Comparison of ENCODE assay signal across 8 cellular contexts in genomic region chr9:122265265-122265900, GRCh38. TPM values are rescaled to one million over a fixed set of nuclear protein-coding genes. Genes with fewer than 3 reads are reported as not detected.
A peak's percentile ranks its signal among the peaks of the same experiment; 100 is the strongest.
DNase-seq lines count a peak whose midpoint lies in the region; ATAC-seq and TF ChIP-seq lines count a peak whose summit lies in the region.

No MANE protein-coding gene starts in this region.

- peaks cover 3% of the 10 kb centered on the region for H3K36me3 Mint-ChIP-seq in activated naive CD4-positive, alpha-beta T cell treated with anti-CD3 and anti-CD28 coated beads, Interleukin-2, amount 50 U/mL, for 24 hours

- H3K4me3 Mint-ChIP-seq in activated naive CD4-positive, alpha-beta T cell treated with anti-CD3 and anti-CD28 coated beads, Interleukin-2, amount 50 U/mL, for 24 hours, result peak overlapping the region; percentile 99

- TF ChIP-seq CTCF in NB4 (IDR thresholded peaks at IDR 0.05; ENCODE audit: low read depth, low read length) (no peak), retinal pigment epithelial cell (conservative IDR thresholded peaks at IDR 0.05; ENCODE audit: low read depth, low read length) (no peak)

- ATAC-seq in HG02642 (IDR thresholded peaks at IDR 0.05; ENCODE audit: poor library complexity, unreplicated experiment) (peak; percentile 18), left ventricle myocardium superior (peak; percentile 10)

- no peak for TF ChIP-seq POLR2A in NB4 (IDR thresholded peaks at IDR 0.05; ENCODE audit: extremely low read depth, insufficient read length)

- peak overlapping the region; percentile 99 for H3K27ac Mint-ChIP-seq in activated naive CD4-positive, alpha-beta T cell treated with anti-CD3 and anti-CD28 coated beads, Interleukin-2, amount 50 U/mL, for 24 hours

- no peaks in the 10 kb centered on the region for H3K9me3 Mint-ChIP-seq in activated naive CD4-positive, alpha-beta T cell treated with anti-CD3 and anti-CD28 coated beads, Interleukin-2, amount 50 U/mL, for 24 hours

- H3K4me3 ChIP-seq in NB4 (ENCODE audit: low read depth, low read length) (peak overlapping the region; percentile 97), retinal pigment epithelial cell (ENCODE audit: low read length) (peak overlapping the region; percentile 96)

- intact Hi-C loops in left ventricle myocardium superior (cut with micrococcal nuclease), result no loop called here

- peak; percentile 6 for DNase-seq in stimulated activated CD4-positive, alpha-beta T cell treated with anti-CD3 and anti-CD28 coated beads, Interleukin-4, amount 100 ng/mL, for 1 hour
- no peak for DNase-seq in stimulated activated CD4-positive, alpha-beta T cell treated with anti-CD3 and anti-CD28 coated beads, Interleukin-15, amount 100 ng/mL, for 24 hours
- DNase-seq in NB4 (ENCODE audit: low read depth) (peak; percentile 81), left ventricle myocardium superior (no peak), retinal pigment epithelial cell (ENCODE audit: low read depth) (no peak), islet precursor cell (no peak)

- peaks cover 65% of the 10 kb centered on the region for H3K4me1 Mint-ChIP-seq in activated naive CD4-positive, alpha-beta T cell treated with anti-CD3 and anti-CD28 coated beads, Interleukin-2, amount 50 U/mL, for 24 hours

- H3K27me3 Mint-ChIP-seq in activated naive CD4-positive, alpha-beta T cell treated with anti-CD3 and anti-CD28 coated beads, Interleukin-2, amount 50 U/mL, for 24 hours, result no peaks in the 10 kb centered on the region

RNA-seq across cellular contexts. Expression of gene MRRF, which starts 0.7 kb away (rescaled TPM):
- total RNA-seq in left ventricle myocardium superior, result 41.3 TPM

RNA-seq across cellular contexts. Expression of gene RBM18, which starts 0.7 kb away (rescaled TPM):
- total RNA-seq in left ventricle myocardium superior, result 41.8 TPM

RNA-seq across cellular contexts. Expression of gene LHX6, which starts 36.6 kb away (rescaled TPM):
- total RNA-seq in left ventricle myocardium superior, result 8.0 TPM

Comparison
In these comparisons a context has a peak if more than half of its experiments do, and no peak if none do; other contexts are left out.
1. DNase-seq: peak in stimulated activated CD4-positive, alpha-beta T cell treated with anti-CD3 and anti-CD28 coated beads, Interleukin-4, amount 100 ng/mL, for 1 hour (single experiment) and NB4 (single experiment); none in stimulated activated CD4-positive, alpha-beta T cell treated with anti-CD3 and anti-CD28 coated beads, Interleukin-15, amount 100 ng/mL, for 24 hours (single experiment), left ventricle myocardium superior (single experiment), retinal pigment epithelial cell (single experiment) and islet precursor cell (single experiment).